ENCODE assay signal across 17 cellular contexts in genomic region chr6:66057034-66057433, GRCh38.
DNase-seq lines count a peak whose midpoint lies in the region; ATAC-seq, FAIRE-seq and TF ChIP-seq lines count a peak whose summit lies in the region.
"Had no signal": no experiment of that assay in that cellular context is flagged by ENCODE, and none has a peak within 500 bp of the region (broad histone marks: within the 10 kb centered on the region; RNA-seq: fewer than 3 reads in every experiment).

No MANE protein-coding gene starts in this region.

- no peak overlapping the region for H3K4me3 ChIP-seq in HepG2 (replicated peaks in 1 of 3; ENCODE audit: insufficient read depth in 1 of 3, low read depth in 2 of 3, low read length in 3 of 3)
- no peak overlapping the region for H3K4me3 ChIP-seq in right lobe of liver
- H3K4me3 ChIP-seq: A549; BLaER1 treated with 17β-estradiol and CSF1 and Interleukin-3, amounts not matched to agents 10 nM and 100 nM had no signal

- TF ChIP-seq RAD21 in HepG2 (CRISPR knock-in tag; IDR thresholded peaks at IDR 0.05) = no peak

- no peaks in the 10 kb centered on the region for H4K20me1 ChIP-seq in HepG2 (ENCODE audit: insufficient read depth, low read length)
- H4K20me1 ChIP-seq: BLaER1 treated with 17β-estradiol and CSF1 and Interleukin-3, amounts not matched to agents 10 nM and 100 nM had no signal

- FAIRE-seq in HepG2 (lab: Jason Lieb, UNC) (no peak), frontal cortex (lab: Jason Lieb, UNC) (peak; percentile 37)
- FAIRE-seq: A549, GM12891 had no signal

- BruUV-seq in HepG2 (replicated peaks; lab: Mats Ljungman, UMichigan) = no TSS peak

- no peaks in the 10 kb centered on the region for H3K79me2 ChIP-seq in HepG2 (ENCODE audit: insufficient read depth, low read length)

- H3K4me2 ChIP-seq in HepG2 (ENCODE audit: low read depth, low read length) = no peak overlapping the region
- H3K4me2 ChIP-seq: A549; BLaER1 treated with 17β-estradiol and CSF1 and Interleukin-3, amounts not matched to agents 10 nM and 100 nM had no signal

- CTCF ChIA-PET in HepG2 (lab: Yijun Ruan, JAX; ENCODE audit: low intra/inter-chr PET ratio, low total read pairs) = no interaction called here

- TF ChIP-seq EP300 in HepG2 (IDR thresholded peaks at IDR 0.05; ENCODE audit: low read depth in 2 of 2, low read length in 2 of 2) = no peak
- TF ChIP-seq EP300 in HepG2 (CRISPR knock-in tag; IDR thresholded peaks at IDR 0.05; ENCODE audit: borderline replicate concordance) = no peak

- in situ Hi-C loops in HepG2 (cut with HindIII; ENCODE audit: extremely low pct_ligation_motif_present, low pct_unique_long_range_greater_than_20kb) = no loop called here

- no peak for ATAC-seq in HepG2
- no peak for ATAC-seq in right lobe of liver
- no peak for ATAC-seq in GM18861 (IDR thresholded peaks at IDR 0.05; ENCODE audit: unreplicated experiment)
- no peak for ATAC-seq in foreskin keratinocyte
- ATAC-seq: A549; CD8-positive, alpha-beta T cell had no signal

- intact Hi-C loops in HepG2 (cut with micrococcal nuclease; ENCODE audit: unreplicated experiment) = no loop called here
- intact Hi-C loops in right lobe of liver (cut with DNase I) = no loop called here

- no peak overlapping the region for H3K9ac ChIP-seq in HepG2 (ENCODE audit: insufficient read depth, low read depth, low read length)
- H3K9ac ChIP-seq: BLaER1 treated with 17β-estradiol and CSF1 and Interleukin-3, amounts not matched to agents 10 nM and 100 nM had no signal

- POLR2A ChIA-PET in HepG2 (lab: Yijun Ruan, JAX) = no interaction called here

- WGBS in HepG2 (ENCODE audit: low lambda C conversion rate) = 0% methylated on average over 1 of the region's 1 CpG
- 30% methylated on average over 1 of the region's 1 CpG for WGBS in right lobe of liver (ENCODE audit: insufficient coverage, low coverage, low lambda C conversion rate, missing lambda C conversion rate)

- TF ChIP-seq CTCF in HepG2 (CRISPR knock-in tag; IDR thresholded peaks at IDR 0.05) (no peak), right lobe of liver (IDR thresholded peaks at IDR 0.05) (no peak), foreskin keratinocyte (conservative IDR thresholded peaks at IDR 0.05) (no peak)

- H3K36me3 ChIP-seq in HepG2 (replicated peaks in 1 of 2; ENCODE audit: control insufficient read depth in 1 of 2, insufficient read depth in 2 of 2, low read length in 2 of 2) (no peaks in the 10 kb centered on the region), right lobe of liver (no peaks in the 10 kb centered on the region)
- H3K36me3 ChIP-seq: BLaER1 treated with 17β-estradiol and CSF1 and Interleukin-3, amounts not matched to agents 10 nM and 100 nM had no signal

- H3K27ac ChIP-seq in HepG2 (ENCODE audit: extremely low read length, insufficient read depth, low read length) (no peak overlapping the region), right lobe of liver (no peak overlapping the region), foreskin keratinocyte (no peak overlapping the region)
- H3K27ac ChIP-seq: 22Rv1; A549; BLaER1 treated with 17β-estradiol and CSF1 and Interleukin-3, amounts not matched to agents 10 nM and 100 nM; C4-2B had no signal

- TF ChIP-seq POLR2A in HepG2 (IDR thresholded peaks at IDR 0.05; ENCODE audit: insufficient read depth in 1 of 2, low read depth in 2 of 2, low read length in 2 of 2) = no peak
- TF ChIP-seq POLR2A in right lobe of liver (IDR thresholded peaks at IDR 0.05) = no peak

- no peaks in the 10 kb centered on the region for H3K9me3 ChIP-seq in HepG2 (ENCODE audit: low read length)
- peaks cover 0 to 4% (median 0%) of the 10 kb centered on the region in 4 donors for H3K9me3 ChIP-seq in right lobe of liver
- H3K9me3 ChIP-seq: A549; BLaER1 treated with 17β-estradiol and CSF1 and Interleukin-3, amounts not matched to agents 10 nM and 100 nM; Caco-2 had no signal

- H3K4me1 ChIP-seq in HepG2 (ENCODE audit: insufficient read depth, low read length) = no peaks in the 10 kb centered on the region
- no peaks in the 10 kb centered on the region for H3K4me1 ChIP-seq in right lobe of liver
- H3K4me1 ChIP-seq in foreskin keratinocyte = peaks cover 2% of the 10 kb centered on the region
- H3K4me1 ChIP-seq: A549; BLaER1 treated with 17β-estradiol and CSF1 and Interleukin-3, amounts not matched to agents 10 nM and 100 nM; Caco-2 had no signal

- no peak overlapping the region for H2AFZ ChIP-seq in HepG2 (ENCODE audit: low read length)

- DNase-seq in HepG2 (ENCODE audit: low spot score) = no peak
- no peak for DNase-seq in right lobe of liver
- no peak for DNase-seq in frontal cortex (ENCODE audit: low spot score in 2 of 2)
- no peak for DNase-seq in foreskin keratinocyte
- DNase-seq: AML-193; Caco-2; Calu3; CD4-positive, alpha-beta T cell; CD8-positive, alpha-beta T cell; DMS79 treated with DMSO at 0.1 percent for 48 hours; GF-D8 had no signal

- H3K27me3 ChIP-seq in HepG2 (ENCODE audit: control insufficient read depth in 1 of 2, insufficient read depth in 2 of 2, low read length in 2 of 2) = no peaks in the 10 kb centered on the region
- H3K27me3 ChIP-seq in right lobe of liver = no peaks in the 10 kb centered on the region
- H3K27me3 ChIP-seq in foreskin keratinocyte = no peaks in the 10 kb centered on the region
- H3K27me3 ChIP-seq: BLaER1 treated with 17β-estradiol and CSF1 and Interleukin-3, amounts not matched to agents 10 nM and 100 nM had no signal

TF ChIP-seq in HepG2, 621 proteins besides CTCF, POLR2A, EP300 and RAD21 (continues in another document):
- peak; percentile 42 to 83; a peak in 3 of 4 replicates for TF ChIP-seq MAFK (conservative IDR thresholded peaks at IDR 0.05 in 1 of 2, IDR thresholded peaks at IDR 0.05 in 1 of 2; ENCODE audit: low read length in 2 of 2)
- no peak for TF ChIP-seq PCBP2 (optimal IDR thresholded peaks at IDR 0.05; ENCODE audit: low read depth, low read length, poor library complexity, severe bottlenecking)
- TF ChIP-seq, protein P1, sequence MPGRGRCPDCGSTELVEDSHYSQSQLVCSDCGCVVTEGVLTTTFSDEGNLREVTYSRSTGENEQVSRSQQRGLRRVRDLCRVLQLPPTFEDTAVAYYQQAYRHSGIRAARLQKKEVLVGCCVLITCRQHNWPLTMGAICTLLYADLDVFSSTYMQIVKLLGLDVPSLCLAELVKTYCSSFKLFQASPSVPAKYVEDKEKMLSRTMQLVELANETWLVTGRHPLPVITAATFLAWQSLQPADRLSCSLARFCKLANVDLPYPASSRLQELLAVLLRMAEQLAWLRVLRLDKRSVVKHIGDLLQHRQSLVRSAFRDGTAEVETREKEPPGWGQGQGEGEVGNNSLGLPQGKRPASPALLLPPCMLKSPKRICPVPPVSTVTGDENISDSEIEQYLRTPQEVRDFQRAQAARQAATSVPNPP (CRISPR knock-in tag; IDR thresholded peaks at IDR 0.05) = no peak
- TF ChIP-seq, protein P2, sequence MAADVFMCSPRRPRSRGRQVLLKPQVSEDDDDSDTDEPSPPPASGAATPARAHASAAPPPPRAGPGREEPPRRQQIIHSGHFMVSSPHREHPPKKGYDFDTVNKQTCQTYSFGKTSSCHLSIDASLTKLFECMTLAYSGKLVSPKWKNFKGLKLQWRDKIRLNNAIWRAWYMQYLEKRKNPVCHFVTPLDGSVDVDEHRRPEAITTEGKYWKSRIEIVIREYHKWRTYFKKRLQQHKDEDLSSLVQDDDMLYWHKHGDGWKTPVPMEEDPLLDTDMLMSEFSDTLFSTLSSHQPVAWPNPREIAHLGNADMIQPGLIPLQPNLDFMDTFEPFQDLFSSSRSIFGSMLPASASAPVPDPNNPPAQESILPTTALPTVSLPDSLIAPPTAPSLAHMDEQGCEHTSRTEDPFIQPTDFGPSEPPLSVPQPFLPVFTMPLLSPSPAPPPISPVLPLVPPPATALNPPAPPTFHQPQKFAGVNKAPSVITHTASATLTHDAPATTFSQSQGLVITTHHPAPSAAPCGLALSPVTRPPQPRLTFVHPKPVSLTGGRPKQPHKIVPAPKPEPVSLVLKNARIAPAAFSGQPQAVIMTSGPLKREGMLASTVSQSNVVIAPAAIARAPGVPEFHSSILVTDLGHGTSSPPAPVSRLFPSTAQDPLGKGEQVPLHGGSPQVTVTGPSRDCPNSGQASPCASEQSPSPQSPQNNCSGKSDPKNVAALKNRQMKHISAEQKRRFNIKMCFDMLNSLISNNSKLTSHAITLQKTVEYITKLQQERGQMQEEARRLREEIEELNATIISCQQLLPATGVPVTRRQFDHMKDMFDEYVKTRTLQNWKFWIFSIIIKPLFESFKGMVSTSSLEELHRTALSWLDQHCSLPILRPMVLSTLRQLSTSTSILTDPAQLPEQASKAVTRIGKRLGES (CRISPR knock-in tag; IDR thresholded peaks at IDR 0.05; ENCODE audit: borderline replicate concordance) = no peak
- no peak for TF ChIP-seq JDP2 (CRISPR knock-in tag; IDR thresholded peaks at IDR 0.05; ENCODE audit: borderline replicate concordance)
- peak; percentile 59 for TF ChIP-seq MAFF (IDR thresholded peaks at IDR 0.05; ENCODE audit: low read depth, low read length)
- no peak for TF ChIP-seq ZNF761 (CRISPR knock-in tag; conservative IDR thresholded peaks at IDR 0.05)
- TF ChIP-seq TBP (CRISPR knock-in tag; IDR thresholded peaks at IDR 0.05) = no peak
- TF ChIP-seq ZNF766 (CRISPR knock-in tag; IDR thresholded peaks at IDR 0.05; ENCODE audit: borderline replicate concordance) = no peak
- TF ChIP-seq, protein P3, sequence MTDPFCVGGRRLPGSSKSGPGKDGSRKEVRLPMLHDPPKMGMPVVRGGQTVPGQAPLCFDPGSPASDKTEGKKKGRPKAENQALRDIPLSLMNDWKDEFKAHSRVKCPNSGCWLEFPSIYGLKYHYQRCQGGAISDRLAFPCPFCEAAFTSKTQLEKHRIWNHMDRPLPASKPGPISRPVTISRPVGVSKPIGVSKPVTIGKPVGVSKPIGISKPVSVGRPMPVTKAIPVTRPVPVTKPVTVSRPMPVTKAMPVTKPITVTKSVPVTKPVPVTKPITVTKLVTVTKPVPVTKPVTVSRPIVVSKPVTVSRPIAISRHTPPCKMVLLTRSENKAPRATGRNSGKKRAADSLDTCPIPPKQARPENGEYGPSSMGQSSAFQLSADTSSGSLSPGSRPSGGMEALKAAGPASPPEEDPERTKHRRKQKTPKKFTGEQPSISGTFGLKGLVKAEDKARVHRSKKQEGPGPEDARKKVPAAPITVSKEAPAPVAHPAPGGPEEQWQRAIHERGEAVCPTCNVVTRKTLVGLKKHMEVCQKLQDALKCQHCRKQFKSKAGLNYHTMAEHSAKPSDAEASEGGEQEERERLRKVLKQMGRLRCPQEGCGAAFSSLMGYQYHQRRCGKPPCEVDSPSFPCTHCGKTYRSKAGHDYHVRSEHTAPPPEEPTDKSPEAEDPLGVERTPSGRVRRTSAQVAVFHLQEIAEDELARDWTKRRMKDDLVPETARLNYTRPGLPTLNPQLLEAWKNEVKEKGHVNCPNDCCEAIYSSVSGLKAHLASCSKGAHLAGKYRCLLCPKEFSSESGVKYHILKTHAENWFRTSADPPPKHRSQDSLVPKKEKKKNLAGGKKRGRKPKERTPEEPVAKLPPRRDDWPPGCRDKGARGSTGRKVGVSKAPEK (CRISPR knock-in tag; IDR thresholded peaks at IDR 0.05; ENCODE audit: borderline replicate concordance) = no peak
- TF ChIP-seq FOXJ3 (CRISPR knock-in tag; IDR thresholded peaks at IDR 0.05; ENCODE audit: borderline replicate concordance) = no peak
- no peak for TF ChIP-seq ZFYVE20 (CRISPR knock-in tag; IDR thresholded peaks at IDR 0.05; ENCODE audit: borderline replicate concordance, low read depth)
- no peak for TF ChIP-seq ZNF674 (CRISPR knock-in tag; IDR thresholded peaks at IDR 0.05; ENCODE audit: low read depth)
